In the genomic region with DNA sequence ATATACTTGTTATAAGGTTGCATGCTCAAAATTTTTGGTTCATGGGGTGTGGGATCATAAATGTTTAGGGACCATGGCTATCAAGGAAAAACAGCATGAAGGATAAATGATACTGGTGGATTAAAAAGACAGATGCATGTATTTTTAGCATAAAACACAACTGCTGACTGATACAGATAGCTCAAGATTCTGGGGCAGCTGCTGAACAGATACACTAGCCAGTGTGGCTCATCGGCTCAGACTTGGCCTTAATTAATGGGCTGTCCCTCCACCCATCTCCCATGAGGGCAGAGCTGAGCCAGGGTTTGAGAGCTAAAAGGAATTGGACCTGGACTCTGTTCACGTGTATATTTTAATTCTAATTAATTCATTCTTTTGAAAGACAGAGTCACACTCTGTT, we compare ENCODE assay signal across 21 cellular contexts.
"Had no signal": no experiment of that assay in that cellular context is flagged by ENCODE, and none has a peak within 500 bp of the region (broad histone marks: within the 10 kb centered on the region; RNA-seq: fewer than 3 reads in every experiment).

No MANE protein-coding gene starts in this region.

- H3K4me1 ChIP-seq: prostate gland had no signal

- H3K9me3 ChIP-seq: prostate gland, sigmoid colon, thoracic aorta had no signal

- H3K27ac ChIP-seq: epithelial cell of prostate, hepatocyte, prostate gland, sigmoid colon, thoracic aorta had no signal

- H3K27me3 Mint-ChIP-seq: activated CD8-positive, alpha-beta memory T cell treated with anti-CD3 and anti-CD28 coated beads, Interleukin-2, amount 10 ng/mL, durations not matched to agents 7 days and 5 days; activated T-cell treated with anti-CD3 and anti-CD28 coated beads, Interleukin-2, amount 50 U/mL, for 24 hours; brain; central memory CD8-positive, alpha-beta T cell; naive B cell had no signal

- H3K9me3 Mint-ChIP-seq: activated T-cell treated with anti-CD3 and anti-CD28 coated beads, Interleukin-2, amount 50 U/mL, for 24 hours; central memory CD8-positive, alpha-beta T cell; naive B cell; stimulated activated naive CD8-positive, alpha-beta T cell treated with anti-CD3 and anti-CD28 coated beads, Interleukin-15, amount 100 ng/mL, for 72 hours had no signal

- H2AFZ ChIP-seq: hepatocyte had no signal

- H3K79me2 ChIP-seq: hepatocyte had no signal

- H3K4me3 Mint-ChIP-seq: activated T-cell treated with anti-CD3 and anti-CD28 coated beads, Interleukin-2, amount 50 U/mL, for 24 hours; stimulated activated naive CD8-positive, alpha-beta T cell treated with anti-CD3 and anti-CD28 coated beads, Interleukin-15, amount 100 ng/mL, for 72 hours had no signal

- H3K27me3 ChIP-seq: hepatocyte, sigmoid colon had no signal

- H3K36me3 Mint-ChIP-seq: brain had no signal

- H3K36me3 ChIP-seq: prostate gland, sigmoid colon, thoracic aorta had no signal

- H3K27ac Mint-ChIP-seq: activated naive CD4-positive, alpha-beta T cell treated with anti-CD3 and anti-CD28 coated beads, Interleukin-2, amount 50 U/mL, for 72 hours; activated T-cell treated with anti-CD3 and anti-CD28 coated beads, Interleukin-2, amount 50 U/mL, for 24 hours; stimulated activated naive CD8-positive, alpha-beta T cell treated with anti-CD3 and anti-CD28 coated beads, Interleukin-15, amount 100 ng/mL, for 72 hours had no signal

- H3K4me3 ChIP-seq: hepatocyte, prostate gland, sigmoid colon, thoracic aorta had no signal

- ATAC-seq: activated CD4-positive, CD25-positive, alpha-beta regulatory T cell treated with anti-CD3 and anti-CD28 coated beads, Interleukin-2, amount 50 U/mL, for 24 hours; activated CD8-positive, alpha-beta memory T cell treated with anti-CD3 and anti-CD28 coated beads, Interleukin-2, amount 10 ng/mL, durations not matched to agents 7 days and 5 days; activated naive CD4-positive, alpha-beta T cell treated with anti-CD3 and anti-CD28 coated beads, Interleukin-2, amount 50 U/mL, for 72 hours; stimulated activated naive CD8-positive, alpha-beta T cell treated with anti-CD3 and anti-CD28 coated beads, Interleukin-15, amount 100 ng/mL, for 72 hours had no signal

- DNase-seq: activated CD4-positive, alpha-beta T cell treated with anti-CD3 and anti-CD28 coated beads, Interleukin-2, amount 50 U/mL, for 48 hours; activated effector memory CD4-positive, alpha-beta T cell treated with Interleukin-2 at 50 U/mL for 16 hours; activated T-cell treated with anti-CD3 and anti-CD28 coated beads, Interleukin-2, amount 50 U/mL, for 24 hours; amniotic stem cell; cortex of kidney; effector CD8-positive, alpha-beta T cell; left ventricle myocardium superior; naive B cell; sigmoid colon; stimulated activated CD4-positive, alpha-beta T cell treated with anti-CD3 and anti-CD28 coated beads, Interleukin-15, amount 100 ng/mL, for 24 hours; stimulated activated CD4-positive, alpha-beta T cell treated with anti-CD3 and anti-CD28 coated beads, Interleukin-4, amount 100 ng/mL, for 24 hours; stimulated activated naive CD8-positive, alpha-beta T cell treated with anti-CD3 and anti-CD28 coated beads, Interleukin-15, amount 100 ng/mL, for 72 hours had no signal
